Comparison of ENCODE assay signal across 12 cellular contexts in genomic region chr10:22997102-22997501, GRCh38.
DNase-seq lines count a peak whose midpoint lies in the region; TF ChIP-seq lines count a peak whose summit lies in the region.
"Had no signal": no experiment of that assay in that cellular context is flagged by ENCODE, and none has a peak within 500 bp of the region (broad histone marks: within the 10 kb centered on the region; RNA-seq: fewer than 3 reads in every experiment).

No MANE protein-coding gene starts in this region.

- no peak for TF ChIP-seq CTCF in brain microvascular endothelial cell (IDR thresholded peaks at IDR 0.05; ENCODE audit: low read depth, low read length, missing control alignments)

- in situ Hi-C loops in brain microvascular endothelial cell (cut with HindIII; ENCODE audit: low pct_ligation_motif_present, low sequenced_read_pairs): loop anchor here (25.0 kb wide), 1 partner anchor 285 kb away; the partner anchor contains the start of gene PIP4K2A

- DNase-seq in DMS114 treated with DMSO at 0.1 percent for 48 hours (lab: John Stamatoyannopoulos, UW; ENCODE audit: unreplicated experiment): peak; percentile 20
- peak; percentile 2 for DNase-seq in M059J (ENCODE audit: low read depth)
- peak; percentile 63 for DNase-seq in brain microvascular endothelial cell
- peak; percentile 31 for DNase-seq in kidney tubule cell (ENCODE audit: low spot score)
- DNase-seq in T-helper 1 cell: no peak
- DNase-seq in GF-D8 (lab: John Stamatoyannopoulos, UW): no peak
- DNase-seq in GM19238 (ENCODE audit: insufficient read length, low spot score): no peak
- no peak for DNase-seq in iPS-NIHi7 (ENCODE audit: extremely low spot score)
- DNase-seq: amniotic stem cell; CD4-positive, alpha-beta T cell; NCI-H146 had no signal

- H3K36me3 ChIP-seq in brain microvascular endothelial cell (replicated peaks): no peaks in the 10 kb centered on the region

- H3K27me3 ChIP-seq in brain microvascular endothelial cell (replicated peaks): peaks cover 22% of the 10 kb centered on the region

- H3K4me3 ChIP-seq in brain microvascular endothelial cell (ENCODE audit: low read depth, low read length): no peak overlapping the region
- H3K4me3 ChIP-seq: smooth muscle cell had no signal

- no peak overlapping the region for H3K27ac ChIP-seq in brain microvascular endothelial cell

Comparison
In these comparisons a context has a peak if more than half of its experiments do, and no peak if none do; other contexts are left out.
1. DNase-seq: peak in DMS114 treated with DMSO at 0.1 percent for 48 hours (single experiment), M059J (single experiment), brain microvascular endothelial cell (single experiment) and kidney tubule cell (single experiment); none in T-helper 1 cell (0 of 5), GF-D8 (single experiment), GM19238 (single experiment) and iPS-NIHi7 (single experiment).